In genomic region chr1:46202975-46203737, GRCh38 we compare ENCODE assay signal across 1 cellular context.
TF ChIP-seq lines count a peak whose summit lies in the region.

LURAP1 (plus strand) TSS chr1:46203334; CDS start chr1:46203427, 93 bp downstream.

TF ChIP-seq in H1, 55 proteins besides CTCF, POLR2A, EP300 and RAD21:
- TF ChIP-seq RNF2 (IDR thresholded peaks at IDR 0.05; ENCODE audit: borderline replicate concordance, low read depth, low read length, missing control alignments, poor library complexity, severe bottlenecking) (no peak), RXRA (IDR thresholded peaks at IDR 0.05; ENCODE audit: insufficient read depth, low read depth, low read length) (no peak), MAFK (IDR thresholded peaks at IDR 0.05; ENCODE audit: low read depth, low read length) (peak; percentile 80), BCL11A (IDR thresholded peaks at IDR 0.05; ENCODE audit: low read depth in 2 of 2, low read length in 2 of 2) (no peak), KDM5A (IDR thresholded peaks at IDR 0.05; ENCODE audit: low read length) (no peak), CREB1 (IDR thresholded peaks at IDR 0.05) (no peak), GTF2F1 (IDR thresholded peaks at IDR 0.05; ENCODE audit: borderline replicate concordance, low read depth, low read length) (no peak), SUZ12 (IDR thresholded peaks at IDR 0.05; ENCODE audit: low read length) (no peak), SIRT6 (IDR thresholded peaks at IDR 0.05; ENCODE audit: low read length) (no peak), YY1 (IDR thresholded peaks at IDR 0.05; ENCODE audit: low read depth, low read length) (peak; percentile 50), RFX5 (IDR thresholded peaks at IDR 0.05; ENCODE audit: borderline replicate concordance, low read depth, low read length) (no peak), EGR1 (IDR thresholded peaks at IDR 0.05; ENCODE audit: borderline replicate concordance, low read depth, low read length) (peak; percentile 97), CBX8 (IDR thresholded peaks at IDR 0.05; ENCODE audit: borderline replicate concordance, low read depth, low read length) (no peak), RBBP5 (IDR thresholded peaks at IDR 0.05; ENCODE audit: borderline replicate concordance, low read depth, low read length) (no peak), CHD2 (IDR thresholded peaks at IDR 0.05; ENCODE audit: low read length) (no peak), SIX5 (IDR thresholded peaks at IDR 0.05; ENCODE audit: low read depth, low read length) (no peak), NRF1 (IDR thresholded peaks at IDR 0.05; ENCODE audit: low read depth, low read length) (no peak), BACH1 (IDR thresholded peaks at IDR 0.05; ENCODE audit: low read length) (peak; percentile 58; the same call in 1 of the 2 replicates), NANOG (IDR thresholded peaks at IDR 0.05; ENCODE audit: insufficient read depth, low read depth, low read length, poor library complexity, severe bottlenecking) (no peak), SIN3A (conservative IDR thresholded peaks at IDR 0.05 in 1 of 2, IDR thresholded peaks at IDR 0.05 in 1 of 2; ENCODE audit: low read depth in 1 of 2, low read length in 2 of 2) (no peak), CTBP2 (IDR thresholded peaks at IDR 0.05; ENCODE audit: borderline replicate concordance, insufficient read depth, insufficient read length, low read length) (no peak), CBX5 (IDR thresholded peaks at IDR 0.05; ENCODE audit: low read depth, low read length) (no peak), MAX (IDR thresholded peaks at IDR 0.05) (no peak), HDAC6 (IDR thresholded peaks at IDR 0.05; ENCODE audit: low read depth, low read length) (no peak), EZH2 (IDR thresholded peaks at IDR 0.05; ENCODE audit: low read depth, low read length, severe bottlenecking) (no peak), SP2 (IDR thresholded peaks at IDR 0.05; ENCODE audit: low read length) (no peak), KDM1A (IDR thresholded peaks at IDR 0.05; ENCODE audit: borderline replicate concordance, low read length) (0 out of 2 replicates have a peak, but pooled peaks have one; percentile 13), USF2 (IDR thresholded peaks at IDR 0.05; ENCODE audit: low read length) (no peak), KDM4A (IDR thresholded peaks at IDR 0.05; ENCODE audit: low read depth, low read length, severe bottlenecking) (peak; percentile 98), E2F6 (IDR thresholded peaks at IDR 0.05) (no peak), TBP (IDR thresholded peaks at IDR 0.05; ENCODE audit: low read depth, low read length) (no peak), SP1 (IDR thresholded peaks at IDR 0.05; ENCODE audit: low read depth, low read length) (no peak), PHF8 (conservative IDR thresholded peaks at IDR 0.05; ENCODE audit: low read depth, low read length) (peak; percentile 64), JUND (IDR thresholded peaks at IDR 0.05; ENCODE audit: low read length) (no peak), HDAC2 (IDR thresholded peaks at IDR 0.05; ENCODE audit: borderline replicate concordance in 1 of 2, low read depth in 2 of 2, low read length in 2 of 2) (0 out of 4 replicates have a peak, but pooled peaks of 1 of the 2 experiments have one; percentile 56), SRF (IDR thresholded peaks at IDR 0.05; ENCODE audit: low read depth, low read length) (no peak), POLR2AphosphoS5 (IDR thresholded peaks at IDR 0.05; ENCODE audit: low read depth, low read length) (no peak), SP4 (IDR thresholded peaks at IDR 0.05; ENCODE audit: low read length) (no peak), POU5F1 (IDR thresholded peaks at IDR 0.05; ENCODE audit: low read depth, low read length) (no peak), FOSL1 (IDR thresholded peaks at IDR 0.05; ENCODE audit: insufficient read depth, low read depth, low read length) (no peak), TAF7 (optimal IDR thresholded peaks at IDR 0.05; ENCODE audit: borderline replicate concordance, low read depth, low read length) (no peak), ASH2L (IDR thresholded peaks at IDR 0.05; ENCODE audit: low read length) (peak; percentile 56), CHD7 (IDR thresholded peaks at IDR 0.05; ENCODE audit: insufficient replicate concordance, low read length) (peak; percentile 100), TAF1 (IDR thresholded peaks at IDR 0.05; ENCODE audit: low read depth, low read length) (no peak), JUN (IDR thresholded peaks at IDR 0.05; ENCODE audit: low read depth, low read length) (no peak), GABPA (IDR thresholded peaks at IDR 0.05; ENCODE audit: borderline replicate concordance, insufficient read depth, low read length) (0 out of 2 replicates have a peak, but pooled peaks have one; percentile 43), TEAD4 (IDR thresholded peaks at IDR 0.05; ENCODE audit: low read depth, low read length) (no peak), CEBPB (IDR thresholded peaks at IDR 0.05; ENCODE audit: low read depth, low read length) (no peak)
TF ChIP-seq in H1: peak in this region for 11.
